Comparison of ENCODE assay signal across 1 cellular context in the genomic region with DNA sequence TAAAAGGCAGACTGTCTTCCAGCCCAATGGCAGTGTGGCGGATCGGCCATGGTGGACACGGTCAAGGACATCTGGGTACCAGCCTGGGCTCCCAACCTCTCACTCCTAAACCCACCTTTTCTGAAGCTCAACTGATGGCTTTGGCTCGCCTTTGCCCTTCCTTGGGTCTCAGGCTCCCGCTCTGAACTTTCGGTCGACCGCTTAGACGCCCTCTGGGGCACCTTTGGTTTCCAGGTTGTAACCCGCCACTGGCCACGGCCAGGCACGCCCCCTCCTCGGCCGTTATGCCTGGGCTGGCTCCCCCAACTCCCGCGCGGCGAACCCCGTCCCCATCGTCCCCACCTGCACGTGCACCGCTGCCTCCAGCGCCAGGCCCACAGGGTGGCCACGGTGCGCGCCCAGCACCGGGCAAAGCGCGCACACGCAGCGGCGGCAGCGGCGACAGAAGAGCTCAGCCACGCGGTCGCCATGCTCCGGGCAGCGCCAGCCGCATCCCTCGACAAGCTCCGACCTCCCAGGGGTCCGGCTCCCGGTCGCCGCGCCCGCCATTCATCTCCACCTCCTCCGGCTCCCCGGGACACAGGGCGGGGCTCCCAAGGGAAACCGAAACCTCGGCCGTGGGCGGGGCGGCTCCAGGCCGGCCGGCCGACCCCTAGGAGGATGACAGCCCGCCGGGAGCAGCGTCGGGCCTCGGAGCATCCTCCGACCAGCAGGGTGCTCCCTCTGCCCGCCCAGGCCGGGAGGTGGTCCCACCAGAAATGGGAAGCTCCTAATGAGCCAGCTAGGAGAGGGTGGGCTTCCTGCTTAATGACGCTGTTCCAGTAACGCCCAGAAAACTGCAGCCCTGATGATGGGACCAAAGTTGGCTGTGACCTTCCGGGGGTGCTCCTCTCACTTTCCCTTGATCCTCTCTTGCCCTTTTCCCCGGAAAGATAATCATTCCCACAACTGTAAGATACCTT.
TF ChIP-seq lines count a peak whose summit lies in the region.

A gene with protein sequence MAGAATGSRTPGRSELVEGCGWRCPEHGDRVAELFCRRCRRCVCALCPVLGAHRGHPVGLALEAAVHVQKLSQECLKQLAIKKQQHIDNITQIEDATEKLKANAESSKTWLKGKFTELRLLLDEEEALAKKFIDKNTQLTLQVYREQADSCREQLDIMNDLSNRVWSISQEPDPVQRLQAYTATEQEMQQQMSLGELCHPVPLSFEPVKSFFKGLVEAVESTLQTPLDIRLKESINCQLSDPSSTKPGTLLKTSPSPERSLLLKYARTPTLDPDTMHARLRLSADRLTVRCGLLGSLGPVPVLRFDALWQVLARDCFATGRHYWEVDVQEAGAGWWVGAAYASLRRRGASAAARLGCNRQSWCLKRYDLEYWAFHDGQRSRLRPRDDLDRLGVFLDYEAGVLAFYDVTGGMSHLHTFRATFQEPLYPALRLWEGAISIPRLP (minus strand): TSS at position 583 of the 962 bp plus-strand sequence. CDS start 34 bp downstream, at position 549.

TF ChIP-seq in HepG2, 621 proteins besides CTCF, POLR2A, EP300 and RAD21 (continued from another document and continues in another):
- TF ChIP-seq, protein P1, sequence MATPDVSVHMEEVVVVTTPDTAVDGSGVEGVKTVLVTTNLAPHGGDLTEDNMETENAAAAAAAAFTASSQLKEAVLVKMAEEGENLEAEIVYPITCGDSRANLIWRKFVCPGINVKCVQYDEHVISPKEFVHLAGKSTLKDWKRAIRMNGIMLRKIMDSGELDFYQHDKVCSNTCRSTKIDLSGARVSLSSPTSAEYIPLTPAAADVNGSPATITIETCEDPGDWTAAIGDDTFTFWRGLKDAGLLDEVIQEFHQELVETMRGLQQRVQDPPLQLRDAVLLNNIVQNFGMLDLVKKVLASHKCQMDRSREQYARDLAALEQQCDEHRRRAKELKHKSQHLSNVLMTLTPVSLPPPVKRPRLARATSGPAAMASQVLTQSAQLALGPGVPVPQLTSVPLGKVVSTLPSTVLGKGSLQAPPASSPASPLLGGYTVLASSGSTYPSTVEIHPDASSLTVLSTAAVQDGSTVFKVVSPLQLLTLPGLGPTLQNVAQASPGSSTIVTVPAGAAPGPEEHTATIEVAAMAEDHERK (CRISPR knock-in tag; IDR thresholded peaks at IDR 0.05; ENCODE audit: low read depth) = no peak
- TF ChIP-seq FOXO1 (CRISPR knock-in tag; IDR thresholded peaks at IDR 0.05) (0 out of 2 replicates have a peak, but pooled peaks have one; percentile 38), ZNF383 (CRISPR knock-in tag; IDR thresholded peaks at IDR 0.05; ENCODE audit: borderline replicate concordance) (0 out of 2 replicates have a peak, but pooled peaks have one; percentile 17), PRPF4 (IDR thresholded peaks at IDR 0.05; ENCODE audit: low read depth, low read length, poor library complexity, severe bottlenecking) (no peak), ZNF205 (CRISPR knock-in tag; IDR thresholded peaks at IDR 0.05) (no peak), IRF2 (CRISPR knock-in tag; IDR thresholded peaks at IDR 0.05) (peak; percentile 63), HNRNPLL (IDR thresholded peaks at IDR 0.05; ENCODE audit: low read depth, low read length, poor library complexity, severe bottlenecking) (peak; percentile 60), POLR2G (IDR thresholded peaks at IDR 0.05; ENCODE audit: low read depth, low read length) (peak; percentile 48), KAT2B (IDR thresholded peaks at IDR 0.05; ENCODE audit: borderline replicate concordance, low read depth, low read length) (no peak), GABPA (IDR thresholded peaks at IDR 0.05; ENCODE audit: low read depth, low read length) (no peak; the same call in 1 of the 2 replicates), GABPA (CRISPR knock-in tag; IDR thresholded peaks at IDR 0.05; ENCODE audit: low read depth) (no peak), ZNF567 (CRISPR knock-in tag; IDR thresholded peaks at IDR 0.05; ENCODE audit: borderline replicate concordance) (0 out of 2 replicates have a peak, but pooled peaks have one; percentile 63), ZBTB7B (CRISPR knock-in tag; IDR thresholded peaks at IDR 0.05) (peak; percentile 99), ESRRA (CRISPR knock-in tag; IDR thresholded peaks at IDR 0.05; ENCODE audit: low read depth) (peak; percentile 36), ZC3H4 (CRISPR knock-in tag; IDR thresholded peaks at IDR 0.05; ENCODE audit: borderline replicate concordance) (no peak), SRF (IDR thresholded peaks at IDR 0.05; ENCODE audit: low read depth, low read length) (0 out of 2 replicates have a peak, but pooled peaks have one; percentile 18), CHCHD3 (CRISPR knock-in tag; IDR thresholded peaks at IDR 0.05) (0 out of 2 replicates have a peak, but pooled peaks have one; percentile 45), ZNF101 (CRISPR knock-in tag; IDR thresholded peaks at IDR 0.05; ENCODE audit: borderline replicate concordance, low read depth) (0 out of 2 replicates have a peak, but pooled peaks have one; percentile 25), SRSF4 (IDR thresholded peaks at IDR 0.05; ENCODE audit: low read depth, low read length, poor library complexity, severe bottlenecking) (no peak), ZNF430 (CRISPR knock-in tag; IDR thresholded peaks at IDR 0.05) (peak; percentile 66; the same call in 1 of the 2 replicates), ZNF607 (CRISPR knock-in tag; IDR thresholded peaks at IDR 0.05; ENCODE audit: borderline replicate concordance) (peak; percentile 53; the same call in 1 of the 2 replicates), ZSCAN25 (CRISPR knock-in tag; IDR thresholded peaks at IDR 0.05) (peak; percentile 65), PCBP2 (optimal IDR thresholded peaks at IDR 0.05; ENCODE audit: low read depth, low read length, poor library complexity, severe bottlenecking) (no peak), ZNF33B (CRISPR knock-in tag; IDR thresholded peaks at IDR 0.05) (peak; percentile 93; the same call in 1 of the 2 replicates), ZNF773 (CRISPR knock-in tag; IDR thresholded peaks at IDR 0.05; ENCODE audit: borderline replicate concordance) (no peak), DMAP1 (CRISPR knock-in tag; IDR thresholded peaks at IDR 0.05) (no peak; the same call in 1 of the 2 replicates), KMT2B (CRISPR knock-in tag; IDR thresholded peaks at IDR 0.05) (peak; percentile 65), MEIS1 (CRISPR knock-in tag; IDR thresholded peaks at IDR 0.05; ENCODE audit: borderline replicate concordance) (0 out of 2 replicates have a peak, but pooled peaks have one; percentile 20), NFRKB (IDR thresholded peaks at IDR 0.05) (no peak), ZNF550 (CRISPR knock-in tag; IDR thresholded peaks at IDR 0.05; ENCODE audit: borderline replicate concordance) (peak; percentile 78; the same call in 1 of the 2 replicates), ZNF644 (CRISPR knock-in tag; IDR thresholded peaks at IDR 0.05; ENCODE audit: low read depth) (peak; percentile 6; the same call in 1 of the 2 replicates)
- TF ChIP-seq, protein P2, sequence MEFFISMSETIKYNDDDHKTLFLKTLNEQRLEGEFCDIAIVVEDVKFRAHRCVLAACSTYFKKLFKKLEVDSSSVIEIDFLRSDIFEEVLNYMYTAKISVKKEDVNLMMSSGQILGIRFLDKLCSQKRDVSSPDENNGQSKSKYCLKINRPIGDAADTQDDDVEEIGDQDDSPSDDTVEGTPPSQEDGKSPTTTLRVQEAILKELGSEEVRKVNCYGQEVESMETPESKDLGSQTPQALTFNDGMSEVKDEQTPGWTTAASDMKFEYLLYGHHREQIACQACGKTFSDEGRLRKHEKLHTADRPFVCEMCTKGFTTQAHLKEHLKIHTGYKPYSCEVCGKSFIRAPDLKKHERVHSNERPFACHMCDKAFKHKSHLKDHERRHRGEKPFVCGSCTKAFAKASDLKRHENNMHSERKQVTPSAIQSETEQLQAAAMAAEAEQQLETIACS (CRISPR knock-in tag; IDR thresholded peaks at IDR 0.05) = peak; percentile 84
- TF ChIP-seq, protein P3, sequence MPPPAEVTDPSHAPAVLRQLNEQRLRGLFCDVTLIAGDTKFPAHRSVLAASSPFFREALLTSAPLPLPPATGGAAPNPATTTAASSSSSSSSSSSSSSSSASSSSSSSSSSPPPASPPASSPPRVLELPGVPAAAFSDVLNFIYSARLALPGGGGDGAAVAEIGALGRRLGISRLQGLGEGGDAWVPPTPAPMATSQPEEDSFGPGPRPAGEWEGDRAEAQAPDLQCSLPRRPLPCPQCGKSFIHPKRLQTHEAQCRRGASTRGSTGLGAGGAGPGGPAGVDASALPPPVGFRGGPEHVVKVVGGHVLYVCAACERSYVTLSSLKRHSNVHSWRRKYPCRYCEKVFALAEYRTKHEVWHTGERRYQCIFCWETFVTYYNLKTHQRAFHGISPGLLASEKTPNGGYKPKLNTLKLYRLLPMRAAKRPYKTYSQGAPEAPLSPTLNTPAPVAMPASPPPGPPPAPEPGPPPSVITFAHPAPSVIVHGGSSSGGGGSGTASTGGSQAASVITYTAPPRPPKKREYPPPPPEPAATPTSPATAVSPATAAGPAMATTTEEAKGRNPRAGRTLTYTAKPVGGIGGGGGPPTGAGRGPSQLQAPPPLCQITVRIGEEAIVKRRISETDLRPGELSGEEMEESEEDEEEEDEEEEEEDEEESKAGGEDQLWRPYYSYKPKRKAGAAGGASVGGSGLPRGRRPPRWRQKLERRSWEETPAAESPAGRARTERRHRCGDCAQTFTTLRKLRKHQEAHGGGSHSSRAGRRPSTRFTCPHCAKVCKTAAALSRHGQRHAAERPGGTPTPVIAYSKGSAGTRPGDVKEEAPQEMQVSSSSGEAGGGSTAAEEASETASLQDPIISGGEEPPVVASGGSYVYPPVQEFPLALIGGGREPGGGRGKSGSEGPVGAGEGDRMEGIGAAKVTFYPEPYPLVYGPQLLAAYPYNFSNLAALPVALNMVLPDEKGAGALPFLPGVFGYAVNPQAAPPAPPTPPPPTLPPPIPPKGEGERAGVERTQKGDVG (CRISPR knock-in tag; IDR thresholded peaks at IDR 0.05; ENCODE audit: borderline replicate concordance) = peak; percentile 72; the same call in 1 of the 2 replicates
- TF ChIP-seq, protein P4, sequence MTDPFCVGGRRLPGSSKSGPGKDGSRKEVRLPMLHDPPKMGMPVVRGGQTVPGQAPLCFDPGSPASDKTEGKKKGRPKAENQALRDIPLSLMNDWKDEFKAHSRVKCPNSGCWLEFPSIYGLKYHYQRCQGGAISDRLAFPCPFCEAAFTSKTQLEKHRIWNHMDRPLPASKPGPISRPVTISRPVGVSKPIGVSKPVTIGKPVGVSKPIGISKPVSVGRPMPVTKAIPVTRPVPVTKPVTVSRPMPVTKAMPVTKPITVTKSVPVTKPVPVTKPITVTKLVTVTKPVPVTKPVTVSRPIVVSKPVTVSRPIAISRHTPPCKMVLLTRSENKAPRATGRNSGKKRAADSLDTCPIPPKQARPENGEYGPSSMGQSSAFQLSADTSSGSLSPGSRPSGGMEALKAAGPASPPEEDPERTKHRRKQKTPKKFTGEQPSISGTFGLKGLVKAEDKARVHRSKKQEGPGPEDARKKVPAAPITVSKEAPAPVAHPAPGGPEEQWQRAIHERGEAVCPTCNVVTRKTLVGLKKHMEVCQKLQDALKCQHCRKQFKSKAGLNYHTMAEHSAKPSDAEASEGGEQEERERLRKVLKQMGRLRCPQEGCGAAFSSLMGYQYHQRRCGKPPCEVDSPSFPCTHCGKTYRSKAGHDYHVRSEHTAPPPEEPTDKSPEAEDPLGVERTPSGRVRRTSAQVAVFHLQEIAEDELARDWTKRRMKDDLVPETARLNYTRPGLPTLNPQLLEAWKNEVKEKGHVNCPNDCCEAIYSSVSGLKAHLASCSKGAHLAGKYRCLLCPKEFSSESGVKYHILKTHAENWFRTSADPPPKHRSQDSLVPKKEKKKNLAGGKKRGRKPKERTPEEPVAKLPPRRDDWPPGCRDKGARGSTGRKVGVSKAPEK (CRISPR knock-in tag; IDR thresholded peaks at IDR 0.05; ENCODE audit: borderline replicate concordance) = 0 out of 2 replicates have a peak, but pooled peaks have one; percentile 15
- TF ChIP-seq, protein P5, sequence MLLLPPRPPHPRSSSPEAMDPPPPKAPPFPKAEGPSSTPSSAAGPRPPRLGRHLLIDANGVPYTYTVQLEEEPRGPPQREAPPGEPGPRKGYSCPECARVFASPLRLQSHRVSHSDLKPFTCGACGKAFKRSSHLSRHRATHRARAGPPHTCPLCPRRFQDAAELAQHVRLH (CRISPR knock-in tag; IDR thresholded peaks at IDR 0.05; ENCODE audit: borderline replicate concordance, low read depth) = peak; percentile 37; the same call in 1 of the 2 replicates
- TF ChIP-seq, protein P6, sequence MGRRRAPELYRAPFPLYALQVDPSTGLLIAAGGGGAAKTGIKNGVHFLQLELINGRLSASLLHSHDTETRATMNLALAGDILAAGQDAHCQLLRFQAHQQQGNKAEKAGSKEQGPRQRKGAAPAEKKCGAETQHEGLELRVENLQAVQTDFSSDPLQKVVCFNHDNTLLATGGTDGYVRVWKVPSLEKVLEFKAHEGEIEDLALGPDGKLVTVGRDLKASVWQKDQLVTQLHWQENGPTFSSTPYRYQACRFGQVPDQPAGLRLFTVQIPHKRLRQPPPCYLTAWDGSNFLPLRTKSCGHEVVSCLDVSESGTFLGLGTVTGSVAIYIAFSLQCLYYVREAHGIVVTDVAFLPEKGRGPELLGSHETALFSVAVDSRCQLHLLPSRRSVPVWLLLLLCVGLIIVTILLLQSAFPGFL (CRISPR knock-in tag; IDR thresholded peaks at IDR 0.05) = no peak
- TF ChIP-seq, protein P7, sequence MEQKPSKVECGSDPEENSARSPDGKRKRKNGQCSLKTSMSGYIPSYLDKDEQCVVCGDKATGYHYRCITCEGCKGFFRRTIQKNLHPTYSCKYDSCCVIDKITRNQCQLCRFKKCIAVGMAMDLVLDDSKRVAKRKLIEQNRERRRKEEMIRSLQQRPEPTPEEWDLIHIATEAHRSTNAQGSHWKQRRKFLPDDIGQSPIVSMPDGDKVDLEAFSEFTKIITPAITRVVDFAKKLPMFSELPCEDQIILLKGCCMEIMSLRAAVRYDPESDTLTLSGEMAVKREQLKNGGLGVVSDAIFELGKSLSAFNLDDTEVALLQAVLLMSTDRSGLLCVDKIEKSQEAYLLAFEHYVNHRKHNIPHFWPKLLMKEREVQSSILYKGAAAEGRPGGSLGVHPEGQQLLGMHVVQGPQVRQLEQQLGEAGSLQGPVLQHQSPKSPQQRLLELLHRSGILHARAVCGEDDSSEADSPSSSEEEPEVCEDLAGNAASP (CRISPR knock-in tag; IDR thresholded peaks at IDR 0.05; ENCODE audit: borderline replicate concordance) = peak; percentile 3; the same call in 1 of the 2 replicates
- TF ChIP-seq, protein P8, sequence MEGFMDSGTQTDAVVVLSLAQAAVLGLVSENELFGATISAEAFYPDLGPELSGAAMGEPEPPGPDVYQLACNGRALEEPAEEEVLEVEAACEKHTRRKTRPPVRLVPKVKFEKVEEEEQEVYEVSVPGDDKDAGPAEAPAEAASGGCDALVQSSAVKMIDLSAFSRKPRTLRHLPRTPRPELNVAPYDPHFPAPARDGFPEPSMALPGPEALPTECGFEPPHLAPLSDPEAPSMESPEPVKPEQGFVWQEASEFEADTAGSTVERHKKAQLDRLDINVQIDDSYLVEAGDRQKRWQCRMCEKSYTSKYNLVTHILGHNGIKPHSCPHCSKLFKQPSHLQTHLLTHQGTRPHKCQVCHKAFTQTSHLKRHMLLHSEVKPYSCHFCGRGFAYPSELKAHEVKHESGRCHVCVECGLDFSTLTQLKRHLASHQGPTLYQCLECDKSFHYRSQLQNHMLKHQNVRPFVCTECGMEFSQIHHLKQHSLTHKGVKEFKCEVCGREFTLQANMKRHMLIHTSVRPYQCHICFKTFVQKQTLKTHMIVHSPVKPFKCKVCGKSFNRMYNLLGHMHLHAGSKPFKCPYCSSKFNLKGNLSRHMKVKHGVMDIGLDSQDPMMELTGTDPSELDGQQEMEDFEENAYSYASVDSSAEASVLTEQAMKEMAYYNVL (CRISPR knock-in tag; IDR thresholded peaks at IDR 0.05; ENCODE audit: borderline replicate concordance) = 0 out of 2 replicates have a peak, but pooled peaks have one; percentile 12
